31 cellular contexts compared by ENCODE assay signal in the genomic region with DNA sequence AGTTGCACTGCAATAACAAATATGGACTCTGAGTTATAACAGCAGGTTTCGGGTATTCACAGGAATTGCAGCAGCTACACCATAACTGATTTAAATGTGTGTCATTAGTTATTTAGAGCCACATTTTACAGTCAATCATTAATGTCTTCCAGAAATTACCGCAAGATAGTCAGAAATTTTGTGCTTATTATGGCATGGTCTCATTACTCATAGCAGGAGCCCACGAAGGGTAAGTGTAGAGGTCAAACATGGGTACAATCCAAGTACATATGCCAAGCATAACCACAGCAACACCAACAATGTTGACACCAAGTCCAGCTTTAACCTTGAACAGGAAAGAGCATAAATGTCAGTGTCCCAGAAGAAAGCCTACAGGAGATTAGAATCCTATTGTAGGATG.
"Had no signal": no experiment of that assay in that cellular context is flagged by ENCODE, and none has a peak within 500 bp of the region (broad histone marks: within the 10 kb centered on the region; RNA-seq: fewer than 3 reads in every experiment).

No MANE protein-coding gene starts in this region.

- H3K4me3 Mint-ChIP-seq: activated CD4-positive, alpha-beta memory T cell treated with anti-CD3 and anti-CD28 coated beads for 36 hours; activated CD4-positive, alpha-beta T cell treated with anti-CD3 and anti-CD28 coated beads for 36 hours; activated CD4-positive, alpha-beta T cell treated with anti-CD3 and anti-CD28 coated beads, Interleukin-2, amount 10 ng/mL, durations not matched to agents 24 days and 14 days; activated CD8-positive, alpha-beta memory T cell treated with anti-CD3 and anti-CD28 coated beads, Interleukin-2, amount 10 ng/mL, durations not matched to agents 7 days and 5 days; activated CD8-positive, alpha-beta T cell treated with anti-CD3 and anti-CD28 coated beads, Interleukin-2, amount 10 ng/mL, durations not matched to agents 7 days and 5 days; activated naive CD4-positive, alpha-beta T cell treated with anti-CD3 and anti-CD28 coated beads for 36 hours; activated naive CD8-positive, alpha-beta T cell treated with anti-CD3 and anti-CD28 coated beads, Interleukin-2, amount 10 ng/mL, durations not matched to agents 7 days and 5 days; activated T-helper 1 cell treated with anti-CD3 and anti-CD28 coated beads, Interleukin-12 subunit alpha, Interleukin-12 subunit beta, Interleukin-2, Interleukin-4 antibody, amounts not matched to agents 30 ng/mL and 10 ng/mL and 1 ng/mL, durations not matched to agents 14 hours and 24 hours and 36 hours; brain; dendritic cell treated with granulocyte-macrophage colony-stimulating factor and Interleukin-4, amounts not matched to agents 40 ng/mL and 50 ng/mL, for 4 days; endodermal cell; T-cell; T-helper 1 cell treated with Interleukin-12 subunit alpha and Interleukin-12 subunit beta and Interleukin-4 antibody, amounts not matched to agents 30 μg/mL and 1 μg/mL, for 36 hours had no signal

- H3K36me3 Mint-ChIP-seq: activated CD4-positive, alpha-beta memory T cell treated with anti-CD3 and anti-CD28 coated beads for 36 hours; activated CD8-positive, alpha-beta memory T cell treated with anti-CD3 and anti-CD28 coated beads, Interleukin-2, amount 10 ng/mL, durations not matched to agents 7 days and 5 days; activated naive CD8-positive, alpha-beta T cell treated with anti-CD3 and anti-CD28 coated beads, Interleukin-2, amount 10 ng/mL, durations not matched to agents 7 days and 5 days; brain; T-cell had no signal

- DNase-seq: activated CD4-positive, alpha-beta memory T cell treated with anti-CD3 and anti-CD28 coated beads for 36 hours; activated CD4-positive, alpha-beta T cell treated with anti-CD3 and anti-CD28 coated beads for 36 hours; activated CD4-positive, alpha-beta T cell treated with anti-CD3 and anti-CD28 coated beads, Interleukin-2, amount 10 ng/mL, durations not matched to agents 24 days and 14 days; activated CD4-positive, CD25-positive, alpha-beta regulatory T cell; activated CD4-positive, CD25-positive, alpha-beta regulatory T cell treated with anti-CD3 and anti-CD28 coated beads, Interleukin-2, amount 50 U/mL, for 72 hours; activated CD8-positive, alpha-beta memory T cell treated with anti-CD3 and anti-CD28 coated beads, Interleukin-2, amount 10 ng/mL, durations not matched to agents 7 days and 5 days; activated CD8-positive, alpha-beta memory T cell treated with anti-CD3 and anti-CD28 coated beads, Interleukin-2, amount 50 U/mL, for 4 hours; activated CD8-positive, alpha-beta T cell treated with anti-CD3 and anti-CD28 coated beads, Interleukin-2, amount 10 ng/mL, durations not matched to agents 7 days and 5 days; activated effector memory CD4-positive, alpha-beta T cell treated with anti-CD3 and anti-CD28 coated beads, Interleukin-2, amount 50 U/mL, for 16 hours; activated naive CD4-positive, alpha-beta T cell treated with anti-CD3 and anti-CD28 coated beads for 36 hours; activated naive CD8-positive, alpha-beta T cell treated with anti-CD3 and anti-CD28 coated beads, Interleukin-2, amount 10 ng/mL, durations not matched to agents 7 days and 5 days; activated T-cell treated with anti-CD3 and anti-CD28 coated beads, Interleukin-2, amount 50 U/mL, for 1 hour; activated T-cell treated with anti-CD3 and anti-CD28 coated beads, Interleukin-2, amount 50 U/mL, for 48 hours; central memory CD4-positive, alpha-beta T cell; cerebellar nuclear complex; dorsolateral prefrontal cortex; effector memory CD4-positive, alpha-beta T cell; endodermal cell; foreskin fibroblast; glutamatergic neuron; heart left ventricle; T-cell; T-helper 9 cell; WERI-Rb-1 had no signal

- ATAC-seq: activated CD4-positive, alpha-beta T cell treated with anti-CD3 and anti-CD28 coated beads for 36 hours; activated CD8-positive, alpha-beta memory T cell treated with anti-CD3 and anti-CD28 coated beads, Interleukin-2, amount 10 ng/mL, durations not matched to agents 7 days and 5 days; activated CD8-positive, alpha-beta T cell treated with anti-CD3 and anti-CD28 coated beads, Interleukin-2, amount 10 ng/mL, durations not matched to agents 7 days and 5 days; activated naive CD4-positive, alpha-beta T cell treated with anti-CD3 and anti-CD28 coated beads, Interleukin-2, amount 50 U/mL, for 72 hours; esophagus mucosa; heart left ventricle; T-cell had no signal

- H3K27me3 Mint-ChIP-seq: activated CD4-positive, alpha-beta memory T cell treated with anti-CD3 and anti-CD28 coated beads for 36 hours; activated CD4-positive, alpha-beta T cell treated with anti-CD3 and anti-CD28 coated beads for 36 hours; activated CD4-positive, alpha-beta T cell treated with anti-CD3 and anti-CD28 coated beads, Interleukin-2, amount 10 ng/mL, durations not matched to agents 24 days and 14 days; activated CD8-positive, alpha-beta memory T cell treated with anti-CD3 and anti-CD28 coated beads, Interleukin-2, amount 10 ng/mL, durations not matched to agents 7 days and 5 days; activated naive CD8-positive, alpha-beta T cell treated with anti-CD3 and anti-CD28 coated beads, Interleukin-2, amount 10 ng/mL, durations not matched to agents 7 days and 5 days; brain; dendritic cell treated with granulocyte-macrophage colony-stimulating factor and Interleukin-4, amounts not matched to agents 40 ng/mL and 50 ng/mL, for 4 days; T-cell had no signal

- H3K9me3 Mint-ChIP-seq: activated CD4-positive, alpha-beta T cell treated with anti-CD3 and anti-CD28 coated beads, Interleukin-2, amount 10 ng/mL, durations not matched to agents 24 days and 14 days; activated T-helper 1 cell treated with anti-CD3 and anti-CD28 coated beads, Interleukin-12 subunit alpha, Interleukin-12 subunit beta, Interleukin-2, Interleukin-4 antibody, amounts not matched to agents 30 ng/mL and 10 ng/mL and 1 ng/mL, durations not matched to agents 14 hours and 24 hours and 36 hours; endodermal cell; T-helper 1 cell treated with Interleukin-12 subunit alpha and Interleukin-12 subunit beta and Interleukin-4 antibody, amounts not matched to agents 30 μg/mL and 1 μg/mL, for 36 hours had no signal

- H3K4me1 Mint-ChIP-seq: activated CD4-positive, alpha-beta T cell treated with anti-CD3 and anti-CD28 coated beads for 36 hours; activated CD4-positive, alpha-beta T cell treated with anti-CD3 and anti-CD28 coated beads, Interleukin-2, amount 10 ng/mL, durations not matched to agents 24 days and 14 days; activated CD8-positive, alpha-beta memory T cell treated with anti-CD3 and anti-CD28 coated beads, Interleukin-2, amount 10 ng/mL, durations not matched to agents 7 days and 5 days; activated naive CD8-positive, alpha-beta T cell treated with anti-CD3 and anti-CD28 coated beads, Interleukin-2, amount 10 ng/mL, durations not matched to agents 7 days and 5 days; brain; T-cell had no signal

- H3K27ac Mint-ChIP-seq: activated CD4-positive, alpha-beta memory T cell treated with anti-CD3 and anti-CD28 coated beads for 36 hours; activated CD4-positive, alpha-beta T cell treated with anti-CD3 and anti-CD28 coated beads for 36 hours; activated CD4-positive, alpha-beta T cell treated with anti-CD3 and anti-CD28 coated beads, Interleukin-2, amount 10 ng/mL, durations not matched to agents 24 days and 14 days; activated CD8-positive, alpha-beta memory T cell treated with anti-CD3 and anti-CD28 coated beads, Interleukin-2, amount 10 ng/mL, durations not matched to agents 7 days and 5 days; activated CD8-positive, alpha-beta T cell treated with anti-CD3 and anti-CD28 coated beads, Interleukin-2, amount 10 ng/mL, durations not matched to agents 7 days and 5 days; activated naive CD4-positive, alpha-beta T cell treated with anti-CD3 and anti-CD28 coated beads for 36 hours; activated naive CD4-positive, alpha-beta T cell treated with anti-CD3 and anti-CD28 coated beads, Interleukin-2, amount 50 U/mL, for 72 hours; activated naive CD8-positive, alpha-beta T cell treated with anti-CD3 and anti-CD28 coated beads, Interleukin-2, amount 10 ng/mL, durations not matched to agents 7 days and 5 days; activated T-helper 1 cell treated with anti-CD3 and anti-CD28 coated beads, Interleukin-12 subunit alpha, Interleukin-12 subunit beta, Interleukin-2, Interleukin-4 antibody, amounts not matched to agents 30 ng/mL and 10 ng/mL and 1 ng/mL, durations not matched to agents 14 hours and 24 hours and 36 hours; activated T-helper 2 cell treated with anti-CD3 and anti-CD28 coated beads, Interferon-gamma antibody, Interleukin-2, Interleukin-4, amounts not matched to agents 10 μg/mL and 5 μg/mL and 100 μg/mL, durations not matched to agents 14 hours and 24 hours and 36 hours; brain; dendritic cell treated with granulocyte-macrophage colony-stimulating factor and Interleukin-4, amounts not matched to agents 40 ng/mL and 50 ng/mL, for 4 days; endodermal cell; T-cell; T-helper 1 cell treated with Interleukin-12 subunit alpha and Interleukin-12 subunit beta and Interleukin-4 antibody, amounts not matched to agents 30 μg/mL and 1 μg/mL, for 36 hours had no signal
